Comparison of ENCODE assay signal across 15 cellular contexts in the genomic region with DNA sequence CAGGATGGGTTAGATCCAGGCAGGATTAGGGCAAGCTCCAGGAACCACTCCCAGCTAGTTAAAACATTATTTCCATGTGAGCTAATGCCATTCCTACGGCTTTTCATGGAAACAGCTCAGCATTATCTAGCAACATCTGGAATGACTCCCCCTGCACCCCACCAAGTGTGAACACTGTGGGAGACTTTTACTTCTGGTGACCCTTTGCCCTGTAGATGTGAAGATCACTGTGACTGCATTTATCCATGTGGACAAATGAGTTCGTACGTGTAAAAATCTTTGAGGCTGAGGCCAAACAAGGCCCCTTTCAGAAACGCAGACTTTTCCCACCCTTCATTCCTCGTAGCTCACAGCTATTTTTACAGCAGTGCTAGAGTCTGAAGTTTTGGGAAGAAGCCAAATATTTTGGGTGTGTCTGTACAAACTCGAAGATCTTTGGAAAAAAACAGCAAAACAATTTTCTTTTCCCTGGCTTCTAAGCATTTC.
DNase-seq lines count a peak whose midpoint lies in the region; ATAC-seq, FAIRE-seq and TF ChIP-seq lines count a peak whose summit lies in the region.
"Had no signal": no experiment of that assay in that cellular context is flagged by ENCODE, and none has a peak within 500 bp of the region (broad histone marks: within the 10 kb centered on the region; RNA-seq: fewer than 3 reads in every experiment).

No MANE protein-coding gene starts in this region.

- peak overlapping the region; percentile 23 to 81 (median 37) for H3K27ac Mint-ChIP-seq in brain
- no peak overlapping the region for H3K27ac Mint-ChIP-seq in CD8-positive, alpha-beta memory T cell
- H3K27ac Mint-ChIP-seq: activated CD8-positive, alpha-beta T cell treated with anti-CD3 and anti-CD28 coated beads for 36 hours; activated naive CD8-positive, alpha-beta T cell treated with anti-CD3 and anti-CD28 coated beads for 36 hours; IgD-negative memory B cell had no signal

- FAIRE-seq in small intestine (lab: Jason Lieb, UNC) = no peak

- peaks cover 38% of the 10 kb centered on the region for H3K4me1 Mint-ChIP-seq in brain
- H3K4me1 Mint-ChIP-seq in CD8-positive, alpha-beta memory T cell = no peaks in the 10 kb centered on the region
- H3K4me1 Mint-ChIP-seq: activated naive CD8-positive, alpha-beta T cell treated with anti-CD3 and anti-CD28 coated beads for 36 hours had no signal

- H3K27ac ChIP-seq in right cardiac atrium (ENCODE audit: low read length) = no peak overlapping the region
- H3K27ac ChIP-seq in small intestine (ENCODE audit: low read depth in 1 of 2, low read length in 1 of 2) = no peak overlapping the region
- H3K27ac ChIP-seq in CD8-positive, alpha-beta memory T cell (ENCODE audit: low read depth, low read length) = no peak overlapping the region

- POLR2A ChIA-PET in CD8-positive, alpha-beta memory T cell (lab: Charles Lee) = no interaction called here

- H3K9me3 Mint-ChIP-seq in brain = peaks cover 0 to 2% (median 0%) of the 10 kb centered on the region in 5 experiments
- no peaks in the 10 kb centered on the region for H3K9me3 Mint-ChIP-seq in CD8-positive, alpha-beta memory T cell
- H3K9me3 Mint-ChIP-seq: activated CD8-positive, alpha-beta T cell treated with anti-CD3 and anti-CD28 coated beads for 36 hours; activated naive CD8-positive, alpha-beta T cell treated with anti-CD3 and anti-CD28 coated beads for 36 hours; IgD-negative memory B cell had no signal

- CTCF ChIA-PET in CD8-positive, alpha-beta memory T cell (lab: Charles Lee) = no interaction called here

- WGBS in right cardiac atrium = 14% methylated on average over 6 of the region's 6 CpGs
- WGBS in small intestine, 3 donors = 15 to 29% (median 28%) methylated on average over 6 of the region's 6 CpGs

- intact Hi-C loops in right cardiac atrium (cut with DNase I) = no loop called here

- no peaks in the 10 kb centered on the region for H3K27me3 ChIP-seq in right cardiac atrium (ENCODE audit: control insufficient read depth, insufficient read depth)
- H3K27me3 ChIP-seq in small intestine (ENCODE audit: control insufficient read depth in 2 of 2, insufficient read depth in 2 of 2, low read length in 2 of 2) = no peaks in the 10 kb centered on the region
- no peaks in the 10 kb centered on the region for H3K27me3 ChIP-seq in CD8-positive, alpha-beta memory T cell (ENCODE audit: insufficient read depth, low read length, poor library complexity, severe bottlenecking)
- H3K27me3 ChIP-seq: sigmoid colon had no signal

- H3K4me3 ChIP-seq in right cardiac atrium (ENCODE audit: low read length) (no peak overlapping the region), small intestine (ENCODE audit: low read depth in 1 of 2, low read length in 2 of 2) (no peak overlapping the region)
- H3K4me3 ChIP-seq in CD8-positive, alpha-beta memory T cell (ENCODE audit: low read length) = no peak overlapping the region
- H3K4me3 ChIP-seq: sigmoid colon had no signal

- no peaks in the 10 kb centered on the region for H3K27me3 Mint-ChIP-seq in brain
- peaks cover 0 to 3% of the 10 kb centered on the region in 2 donors for H3K27me3 Mint-ChIP-seq in CD8-positive, alpha-beta memory T cell
- H3K27me3 Mint-ChIP-seq: activated CD8-positive, alpha-beta T cell treated with anti-CD3 and anti-CD28 coated beads for 36 hours; activated naive CD8-positive, alpha-beta T cell treated with anti-CD3 and anti-CD28 coated beads for 36 hours had no signal

- DNase-seq in H4 (ENCODE audit: low spot score) = peak; percentile 27
- no peak for DNase-seq in right cardiac atrium
- peak; percentile 24 for DNase-seq in small intestine
- DNase-seq in C1 segment of cervical spinal cord (lab: John Stamatoyannopoulos, UW) = no peak
- no peak for DNase-seq in CD8-positive, alpha-beta memory T cell
- DNase-seq: activated CD8-positive, alpha-beta T cell treated with anti-CD3 and anti-CD28 coated beads for 36 hours; activated naive CD8-positive, alpha-beta T cell treated with anti-CD3 and anti-CD28 coated beads for 36 hours; Calu3; kidney glomerular epithelial cell; NCI-H510A treated with DMSO at 0.1 percent for 48 hours; sigmoid colon had no signal

- peak overlapping the region in 1 of 5 experiments; percentile 7 for H3K4me3 Mint-ChIP-seq in brain
- no peak overlapping the region for H3K4me3 Mint-ChIP-seq in CD8-positive, alpha-beta memory T cell
- H3K4me3 Mint-ChIP-seq: activated CD8-positive, alpha-beta T cell treated with anti-CD3 and anti-CD28 coated beads for 36 hours; activated naive CD8-positive, alpha-beta T cell treated with anti-CD3 and anti-CD28 coated beads for 36 hours; IgD-negative memory B cell had no signal

- peak; percentile 61 to 71 for ATAC-seq in right cardiac atrium
- no peak for ATAC-seq in HG03457 (IDR thresholded peaks at IDR 0.05; ENCODE audit: unreplicated experiment)
- ATAC-seq in HG03280 (IDR thresholded peaks at IDR 0.05; ENCODE audit: unreplicated experiment) = no peak
- ATAC-seq: activated CD8-positive, alpha-beta T cell treated with anti-CD3 and anti-CD28 coated beads for 36 hours had no signal

- H3K9me3 ChIP-seq in right cardiac atrium (ENCODE audit: control insufficient read depth, low read length) (no peaks in the 10 kb centered on the region), small intestine (ENCODE audit: control insufficient read depth, low read depth) (no peaks in the 10 kb centered on the region)
- no peaks in the 10 kb centered on the region for H3K9me3 ChIP-seq in CD8-positive, alpha-beta memory T cell (ENCODE audit: low read length)
- H3K9me3 ChIP-seq: sigmoid colon had no signal

- no peaks in the 10 kb centered on the region for H3K36me3 Mint-ChIP-seq in brain
- H3K36me3 Mint-ChIP-seq in CD8-positive, alpha-beta memory T cell = no peaks in the 10 kb centered on the region
- H3K36me3 Mint-ChIP-seq: activated naive CD8-positive, alpha-beta T cell treated with anti-CD3 and anti-CD28 coated beads for 36 hours had no signal

- H3K36me3 ChIP-seq in small intestine (ENCODE audit: control insufficient read depth in 2 of 2, insufficient read depth in 2 of 2, low read length in 2 of 2) = no peaks in the 10 kb centered on the region
- no peaks in the 10 kb centered on the region for H3K36me3 ChIP-seq in CD8-positive, alpha-beta memory T cell (ENCODE audit: insufficient read depth, low read length)
- H3K36me3 ChIP-seq: sigmoid colon had no signal

- TF ChIP-seq CTCF in brain (conservative IDR thresholded peaks at IDR 0.05) = no peak

- no peaks in the 10 kb centered on the region for H3K4me1 ChIP-seq in right cardiac atrium (ENCODE audit: control insufficient read depth, insufficient read depth, low read length)
- no peaks in the 10 kb centered on the region for H3K4me1 ChIP-seq in small intestine (ENCODE audit: control insufficient read depth in 2 of 2, insufficient read depth in 1 of 2, low read depth in 1 of 2, low read length in 1 of 2)
- no peaks in the 10 kb centered on the region for H3K4me1 ChIP-seq in CD8-positive, alpha-beta memory T cell (ENCODE audit: insufficient read depth, low read length)

Comparison
In these comparisons a context has a peak if more than half of its experiments do, and no peak if none do; other contexts are left out.
1. DNase-seq: peak in H4 (single experiment) and small intestine (single experiment); none in right cardiac atrium (0 of 3), C1 segment of cervical spinal cord (0 of 14) and CD8-positive, alpha-beta memory T cell (0 of 5).
2. H3K27ac Mint-ChIP-seq: peak in brain (5 of 5); none in CD8-positive, alpha-beta memory T cell (0 of 8).
3. ATAC-seq: peak in right cardiac atrium (2 of 2); none in HG03457 (single experiment) and HG03280 (single experiment).